ENCODE assay signal across 15 cellular contexts in genomic region chr14:52352546-52352945, GRCh38.
DNase-seq lines count a peak whose midpoint lies in the region; ATAC-seq and TF ChIP-seq lines count a peak whose summit lies in the region.
"Had no signal": no experiment of that assay in that cellular context is flagged by ENCODE, and none has a peak within 500 bp of the region (broad histone marks: within the 10 kb centered on the region; RNA-seq: fewer than 3 reads in every experiment).

No MANE protein-coding gene starts in this region.

- H3K36me3 ChIP-seq in DND-41 (ENCODE audit: insufficient read depth, low read length): no peaks in the 10 kb centered on the region
- H3K36me3 ChIP-seq: ascending aorta, lower lobe of right lung had no signal

- H3K4me3 Mint-ChIP-seq in activated naive CD8-positive, alpha-beta T cell treated with anti-CD3 and anti-CD28 coated beads, Interleukin-2, amount 50 U/mL, for 24 hours: peak overlapping the region; percentile 66
- H3K4me3 Mint-ChIP-seq in nephron progenitor cell: peak overlapping the region; percentile 30

- H3K4me3 ChIP-seq in DND-41 (ENCODE audit: low read depth in 1 of 2, low read length in 2 of 2): peak overlapping the region in 1 of 2 experiments; percentile 40; a peak in 2 of 4 replicates
- H3K4me3 ChIP-seq: ascending aorta, lower lobe of right lung had no signal

- H3K4me1 Mint-ChIP-seq in activated naive CD8-positive, alpha-beta T cell treated with anti-CD3 and anti-CD28 coated beads, Interleukin-2, amount 50 U/mL, for 24 hours: peaks cover 78% of the 10 kb centered on the region
- peaks cover 69% of the 10 kb centered on the region for H3K4me1 Mint-ChIP-seq in nephron progenitor cell

- peak overlapping the region; percentile 61 for H3K4me2 ChIP-seq in DND-41 (ENCODE audit: insufficient read depth, low read length)

- H3K27ac ChIP-seq in DND-41 (ENCODE audit: low read length): peak overlapping the region; percentile 83
- H3K27ac ChIP-seq: ascending aorta, lower lobe of right lung, parathyroid adenoma had no signal

- peak; percentile 42 for DNase-seq in DND-41
- no peak for DNase-seq in activated naive CD8-positive, alpha-beta T cell treated with anti-CD3 and anti-CD28 coated beads, Interleukin-2, amount 50 U/mL, for 24 hours
- no peak for DNase-seq in nephron progenitor cell
- no peak for DNase-seq in NCI-H1436 treated with DMSO at 0.1 percent for 48 hours (lab: John Stamatoyannopoulos, UW)
- DNase-seq: Kasumi-1; lower lobe of right lung; NCI-H2029 treated with DMSO at 0.1 percent for 48 hours; PC-3; stimulated activated CD4-positive, alpha-beta T cell treated with anti-CD3 and anti-CD28 coated beads, Interleukin-4, amount 100 ng/mL, for 4 hours had no signal

- peak overlapping the region; percentile 97 for H3K27ac Mint-ChIP-seq in activated naive CD8-positive, alpha-beta T cell treated with anti-CD3 and anti-CD28 coated beads, Interleukin-2, amount 50 U/mL, for 24 hours
- peak overlapping the region; percentile 99 for H3K27ac Mint-ChIP-seq in nephron progenitor cell

- H3K9ac ChIP-seq in DND-41 (ENCODE audit: low read depth, low read length): peak overlapping the region; percentile 47
- H3K9ac ChIP-seq: parathyroid adenoma had no signal

- peaks cover 9% of the 10 kb centered on the region for H3K9me3 Mint-ChIP-seq in activated naive CD8-positive, alpha-beta T cell treated with anti-CD3 and anti-CD28 coated beads, Interleukin-2, amount 50 U/mL, for 24 hours
- H3K9me3 Mint-ChIP-seq in nephron progenitor cell: peaks cover 14% of the 10 kb centered on the region

- TF ChIP-seq CTCF in DND-41 (IDR thresholded peaks at IDR 0.05; ENCODE audit: borderline replicate concordance, extremely low read depth, low read length, poor library complexity, severe bottlenecking): no peak
- TF ChIP-seq CTCF in nephron progenitor cell (IDR thresholded peaks at IDR 0.05): no peak

- H3K9me3 ChIP-seq in DND-41 (ENCODE audit: insufficient read depth, low read length, severe bottlenecking): no peaks in the 10 kb centered on the region
- H3K9me3 ChIP-seq: ascending aorta, lower lobe of right lung had no signal

- H3K36me3 Mint-ChIP-seq in activated naive CD8-positive, alpha-beta T cell treated with anti-CD3 and anti-CD28 coated beads, Interleukin-2, amount 50 U/mL, for 24 hours (ENCODE audit: low read depth): peaks cover 2% of the 10 kb centered on the region
- H3K36me3 Mint-ChIP-seq in nephron progenitor cell (ENCODE audit: low read depth): no peaks in the 10 kb centered on the region

- peaks cover 73% of the 10 kb centered on the region for H3K4me1 ChIP-seq in DND-41 (ENCODE audit: insufficient read depth, low read length)
- H3K4me1 ChIP-seq: parathyroid adenoma had no signal

- no peaks in the 10 kb centered on the region for H3K79me2 ChIP-seq in DND-41 (ENCODE audit: insufficient read depth, low read length)
- H3K79me2 ChIP-seq: parathyroid adenoma had no signal

- no peaks in the 10 kb centered on the region for H3K27me3 ChIP-seq in DND-41 (ENCODE audit: insufficient read depth, low read length, poor library complexity)
- H3K27me3 ChIP-seq: ascending aorta had no signal

- no peaks in the 10 kb centered on the region for H3K27me3 Mint-ChIP-seq in activated naive CD8-positive, alpha-beta T cell treated with anti-CD3 and anti-CD28 coated beads, Interleukin-2, amount 50 U/mL, for 24 hours
- H3K27me3 Mint-ChIP-seq in nephron progenitor cell (ENCODE audit: low read depth, poor library complexity): peaks cover 3% of the 10 kb centered on the region

- ATAC-seq in DND-41 (ENCODE audit: insufficient read depth, low read depth) (peak; percentile 56), HG02610 (IDR thresholded peaks at IDR 0.05; ENCODE audit: unreplicated experiment) (peak; percentile 2), HG02763 (IDR thresholded peaks at IDR 0.05; ENCODE audit: unreplicated experiment) (no peak), GM18907 (IDR thresholded peaks at IDR 0.05; ENCODE audit: unreplicated experiment) (no peak), GM21576 (IDR thresholded peaks at IDR 0.05; ENCODE audit: unreplicated experiment) (no peak)
- no peak for ATAC-seq in activated naive CD8-positive, alpha-beta T cell treated with anti-CD3 and anti-CD28 coated beads, Interleukin-2, amount 50 U/mL, for 24 hours
- ATAC-seq: PC-3 had no signal

- peak overlapping the region; percentile 52 for H2AFZ ChIP-seq in DND-41 (ENCODE audit: low read depth, low read length)
- H2AFZ ChIP-seq: parathyroid adenoma had no signal

- H4K20me1 ChIP-seq in DND-41 (ENCODE audit: insufficient read depth, low read length): no peaks in the 10 kb centered on the region

Comparison
In these comparisons a context has a peak if more than half of its experiments do, and no peak if none do; other contexts are left out.
1. ATAC-seq: peak in DND-41 (single experiment) and HG02610 (single experiment); none in activated naive CD8-positive, alpha-beta T cell treated with anti-CD3 and anti-CD28 coated beads, Interleukin-2, amount 50 U/mL, for 24 hours (single experiment), HG02763 (single experiment), GM18907 (single experiment) and GM21576 (single experiment).